In the genomic region with DNA sequence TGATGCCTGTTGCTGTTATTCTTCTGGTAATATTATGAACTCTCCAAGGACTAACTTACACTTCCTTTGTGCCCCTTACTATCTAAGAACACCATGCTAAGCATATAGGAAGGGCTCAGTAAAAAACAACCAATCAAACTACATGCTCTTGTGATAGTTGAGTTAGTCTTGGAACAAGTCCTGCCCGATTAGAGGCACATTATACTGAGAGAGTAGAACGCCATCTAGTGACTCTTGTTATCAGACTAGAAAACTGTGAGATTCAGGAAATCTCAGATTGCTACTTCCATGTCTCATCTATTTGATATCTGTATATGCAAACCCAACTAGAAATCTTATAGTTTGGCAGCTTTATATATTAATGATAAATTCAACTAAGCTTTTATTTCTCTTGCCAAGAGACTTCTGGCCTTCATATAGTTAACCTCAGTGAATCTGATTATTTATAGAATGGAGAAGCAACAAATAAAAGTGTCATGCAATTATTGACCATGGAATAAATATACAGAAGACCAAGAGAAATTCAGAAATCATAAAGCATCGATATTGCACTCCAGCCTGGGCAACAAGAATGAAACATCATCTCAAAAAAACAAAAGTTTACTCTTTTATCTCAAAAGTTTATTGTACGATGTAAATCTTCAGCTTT, we compare ENCODE assay signal across 9 cellular contexts. TPM values are rescaled to one million over a fixed set of nuclear protein-coding genes. Genes with fewer than 3 reads are reported as not detected.
A peak's percentile ranks its signal among the peaks of the same experiment; 100 is the strongest.
DNase-seq lines count a peak whose midpoint lies in the region; ATAC-seq and TF ChIP-seq lines count a peak whose summit lies in the region.
"Had no signal": no experiment of that assay in that cellular context is flagged by ENCODE, and none has a peak within 500 bp of the region (broad histone marks: within the 10 kb centered on the region; RNA-seq: fewer than 3 reads in every experiment).

No MANE protein-coding gene starts in this region.

- TF ChIP-seq EP300 in gastroesophageal sphincter (IDR thresholded peaks at IDR 0.05), result no peak

- H3K36me3 ChIP-seq in gastroesophageal sphincter, result no peaks in the 10 kb centered on the region
- H3K36me3 ChIP-seq: HAP-1 had no signal

- peak; percentile 69 for TF ChIP-seq CTCF in AG09319 (IDR thresholded peaks at IDR 0.05; ENCODE audit: low read depth, low read length)
- TF ChIP-seq CTCF in GM13977 (IDR thresholded peaks at IDR 0.05; ENCODE audit: extremely low read depth, insufficient read depth, missing control alignments), result peak; percentile 61
- peak; percentile 80 for TF ChIP-seq CTCF in VCaP (conservative IDR thresholded peaks at IDR 0.05)
- TF ChIP-seq CTCF in gastroesophageal sphincter (IDR thresholded peaks at IDR 0.05), result peak in 3 of 4 experiments; percentile 34 to 52 (median 42)

- in situ Hi-C loops in GM13977 (cut with MboI; ENCODE audit: low pct_unique_long_range_greater_than_20kb, low sequenced_read_pairs, unreplicated experiment), result no loop called here

- no peaks in the 10 kb centered on the region for H3K4me1 ChIP-seq in gastroesophageal sphincter

- 10 to 11% methylated on average over 4 of the region's 4 CpGs for WGBS in gastroesophageal sphincter (ENCODE audit: low coverage in 1 of 2), 2 donors

- H3K27ac ChIP-seq in VCaP (no peak overlapping the region), gastroesophageal sphincter (no peak overlapping the region)

- DNase-seq in AG09319 (ENCODE audit: extremely low read depth, low read depth) (peak; percentile 44), GM13977 (ENCODE audit: low spot score) (peak; percentile 76), NCI-H2171 (lab: John Stamatoyannopoulos, UW) (peak; percentile 71), putamen (ENCODE audit: low spot score) (peak; percentile 80)

- H3K27me3 ChIP-seq in gastroesophageal sphincter, result peaks cover 15% of the 10 kb centered on the region

- H3K9me3 ChIP-seq in gastroesophageal sphincter, result no peaks in the 10 kb centered on the region
- H3K9me3 ChIP-seq: HAP-1 had no signal

- H3K4me3 ChIP-seq in gastroesophageal sphincter, result no peak overlapping the region
- H3K4me3 ChIP-seq: HAP-1 had no signal

- ATAC-seq in gastroesophageal sphincter (no peak), GM18505 (IDR thresholded peaks at IDR 0.05; ENCODE audit: unreplicated experiment) (no peak), GM18502 (IDR thresholded peaks at IDR 0.05; ENCODE audit: poor library complexity, unreplicated experiment) (no peak)

- TF ChIP-seq POLR2A in gastroesophageal sphincter (IDR thresholded peaks at IDR 0.05), result no peak
- TF ChIP-seq POLR2A in GM18505 (IDR thresholded peaks at IDR 0.05; ENCODE audit: borderline replicate concordance, extremely low read depth, insufficient read depth, insufficient read length), result no peak

RNA-seq across cellular contexts. Expression of a gene that starts 7.8 kb away (rescaled TPM):
- total RNA-seq in gastroesophageal sphincter, result 100 to 1,000 TPM in 1 of 4 donors, 10 to 100 TPM in 3; 47.0 to 114 (median 64.5) TPM
